In the genomic region with DNA sequence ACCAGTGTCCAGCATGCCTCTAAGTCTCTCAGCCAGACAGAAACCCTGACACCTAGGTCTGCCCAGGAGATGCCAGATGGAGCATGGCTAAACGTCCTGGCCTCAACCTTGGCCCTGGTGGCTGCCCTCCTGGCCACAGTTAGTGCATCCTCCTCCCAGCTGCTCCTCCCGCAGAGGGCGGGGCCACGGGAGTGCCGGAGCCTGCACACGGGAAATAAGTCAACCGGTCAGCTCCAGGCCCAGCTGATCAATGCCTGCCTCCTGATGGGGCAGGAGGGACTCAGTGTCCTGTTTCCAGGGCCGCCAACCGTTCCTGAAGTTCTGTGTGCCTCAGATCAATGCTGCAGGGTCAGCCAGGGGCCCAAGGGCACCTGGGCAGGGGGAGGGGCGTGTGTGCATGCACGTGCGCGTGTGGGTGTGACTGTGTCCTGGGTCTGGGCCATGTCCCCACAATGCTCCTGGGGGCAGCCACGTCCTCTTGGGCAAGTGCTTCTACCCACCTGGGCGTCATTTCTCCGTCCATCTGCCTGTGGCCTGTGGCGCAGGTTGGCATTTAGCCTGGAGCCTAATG, we compare ENCODE assay signal across 18 cellular contexts. TPM values are rescaled to one million over a fixed set of nuclear protein-coding genes. Genes with fewer than 3 reads are reported as not detected.
"Had no signal": no experiment of that assay in that cellular context is flagged by ENCODE, and none has a peak within 500 bp of the region (broad histone marks: within the 10 kb centered on the region; RNA-seq: fewer than 3 reads in every experiment).

No MANE protein-coding gene starts in this region.

- H3K9me3 ChIP-seq: esophagus squamous epithelium, lower lobe of right lung, SK-N-SH, stomach, thoracic aorta had no signal

- H3K9me3 Mint-ChIP-seq: activated naive CD4-positive, alpha-beta T cell treated with anti-CD3 and anti-CD28 coated beads, Interleukin-2, amount 50 U/mL, for 24 hours; brain; naive thymus-derived CD4-positive, alpha-beta T cell; T-helper 1 cell treated with Interleukin-12 subunit alpha and Interleukin-12 subunit beta and Interleukin-4 antibody, amounts not matched to agents 30 μg/mL and 1 μg/mL, for 36 hours had no signal

- ATAC-seq: lower lobe of right lung; naive thymus-derived CD4-positive, alpha-beta T cell had no signal

- H3K36me3 ChIP-seq: esophagus squamous epithelium, lower lobe of right lung, stomach, thoracic aorta had no signal

- H3K4me1 ChIP-seq: lower lobe of right lung had no signal

- H3K27ac ChIP-seq: esophagus squamous epithelium, lower lobe of right lung, skin epidermis, stomach, thoracic aorta had no signal

- H3K4me2 ChIP-seq: SK-N-SH had no signal

- H3K27ac Mint-ChIP-seq: activated naive CD4-positive, alpha-beta T cell treated with anti-CD3 and anti-CD28 coated beads, Interleukin-2, amount 50 U/mL, for 24 hours; naive thymus-derived CD4-positive, alpha-beta T cell; T-helper 1 cell treated with Interleukin-12 subunit alpha and Interleukin-12 subunit beta and Interleukin-4 antibody, amounts not matched to agents 30 μg/mL and 1 μg/mL, for 36 hours had no signal

- H3K4me3 Mint-ChIP-seq: activated naive CD4-positive, alpha-beta T cell treated with anti-CD3 and anti-CD28 coated beads, Interleukin-2, amount 50 U/mL, for 24 hours; brain; naive thymus-derived CD4-positive, alpha-beta T cell; T-helper 1 cell treated with Interleukin-12 subunit alpha and Interleukin-12 subunit beta and Interleukin-4 antibody, amounts not matched to agents 30 μg/mL and 1 μg/mL, for 36 hours had no signal

- DNase-seq: activated CD4-positive, alpha-beta T cell treated with anti-CD3 and anti-CD28 coated beads, Interleukin-2, amount 50 U/mL, for 4 hours; activated T-cell treated with anti-CD3 and anti-CD28 coated beads, Interleukin-2, amount 50 U/mL, for 1 hour; amniotic stem cell; esophagus squamous epithelium; foreskin fibroblast; head of caudate nucleus; lower lobe of right lung; midbrain; naive thymus-derived CD4-positive, alpha-beta T cell; occipital lobe; SK-N-SH; stimulated activated CD4-positive, alpha-beta T cell treated with anti-CD3 and anti-CD28 coated beads, Interleukin-4, amount 100 ng/mL, for 4 hours; stomach had no signal

- H3K4me3 ChIP-seq: esophagus squamous epithelium, lower lobe of right lung, skin epidermis, stomach, thoracic aorta had no signal

- H3K36me3 Mint-ChIP-seq: activated naive CD4-positive, alpha-beta T cell treated with anti-CD3 and anti-CD28 coated beads, Interleukin-2, amount 50 U/mL, for 24 hours; brain; naive thymus-derived CD4-positive, alpha-beta T cell had no signal

- H3K9ac ChIP-seq: SK-N-SH had no signal

RNA-seq across cellular contexts. Expression of gene KCNJ12, which starts 4.6 kb away (rescaled TPM):
- polyA plus RNA-seq: naive thymus-derived CD4-positive, alpha-beta T cell had no signal
